ENCODE assay signal across 1 cellular context in the genomic region with DNA sequence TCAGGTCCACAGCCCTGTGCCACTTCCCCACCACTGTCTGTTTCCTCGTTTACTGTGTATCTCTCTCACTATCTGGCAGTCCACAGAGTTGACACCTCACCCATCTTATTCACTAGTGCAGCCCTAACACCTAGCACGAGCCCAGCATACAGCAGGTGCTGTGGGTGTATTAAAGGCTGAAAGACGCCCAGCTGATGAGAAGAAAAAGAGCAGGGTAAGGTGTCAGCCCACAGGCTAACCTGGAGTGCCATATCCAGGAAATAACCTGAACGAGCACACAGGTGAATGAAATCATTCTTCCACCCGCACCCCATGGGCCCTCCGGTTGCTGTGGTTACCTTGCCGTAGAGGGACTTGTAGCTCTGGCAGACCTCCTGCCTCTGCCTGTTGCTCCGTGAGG.
TF ChIP-seq lines count a peak whose summit lies in the region.

No MANE protein-coding gene starts in this region.

TF ChIP-seq in HepG2, 621 proteins besides CTCF, POLR2A, EP300 and RAD21:
- TF ChIP-seq RERE (CRISPR knock-in tag; IDR thresholded peaks at IDR 0.05; ENCODE audit: low read depth) (no peak), ARNT (IDR thresholded peaks at IDR 0.05) (no peak)
